11 cellular contexts compared by ENCODE assay signal in the genomic region with DNA sequence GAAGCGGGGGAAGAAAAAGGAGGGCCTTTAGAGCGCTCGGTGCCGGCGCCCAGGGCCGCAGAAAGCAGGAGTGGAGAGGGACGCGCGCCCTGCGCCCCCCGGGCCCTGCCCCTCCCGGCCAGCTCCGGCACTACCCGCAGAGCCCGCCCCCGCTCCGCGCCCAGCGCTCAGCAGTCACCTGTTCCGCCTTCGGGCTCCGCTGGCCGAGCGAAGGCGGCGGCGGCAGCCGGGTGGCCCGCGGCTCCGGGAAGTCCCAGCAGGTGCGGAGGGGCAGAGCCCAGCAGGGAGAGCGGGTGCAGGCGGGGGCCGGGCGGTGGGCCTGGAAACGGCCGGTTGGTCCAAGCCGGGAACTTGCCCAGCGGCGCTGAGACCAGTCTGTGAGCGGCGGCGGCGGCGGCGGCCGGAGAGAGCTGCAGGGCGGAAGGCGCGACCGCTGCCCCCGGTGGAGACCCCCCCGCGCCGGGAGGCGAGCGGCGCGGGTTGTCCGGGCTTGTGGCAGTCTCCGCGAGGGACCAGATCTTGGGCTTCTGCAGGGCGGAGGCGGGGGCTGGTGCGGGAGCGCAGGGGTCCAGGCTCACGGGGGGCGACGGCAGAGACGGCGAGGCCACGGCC. TPM values are rescaled to one million over a fixed set of nuclear protein-coding genes. Genes with fewer than 3 reads are reported as not detected.
A peak's percentile ranks its signal among the peaks of the same experiment; 100 is the strongest.
DNase-seq lines count a peak whose midpoint lies in the region; ATAC-seq, FAIRE-seq and TF ChIP-seq lines count a peak whose summit lies in the region.
"Had no signal": no experiment of that assay in that cellular context is flagged by ENCODE, and none has a peak within 500 bp of the region (broad histone marks: within the 10 kb centered on the region; RNA-seq: fewer than 3 reads in every experiment).

No MANE protein-coding gene starts in this region.

- H3K79me1 ChIP-seq in trophoblast cell (ENCODE audit: low read length) = no peaks in the 10 kb centered on the region

- no peak for TF ChIP-seq POLR2A in GM12891 (IDR thresholded peaks at IDR 0.05; ENCODE audit: low read depth, low read length)

- peaks cover 5% of the 10 kb centered on the region for H3K9me3 ChIP-seq in trophoblast cell (ENCODE audit: insufficient read depth, low read depth, low read length)

- no peak overlapping the region for H3K14ac ChIP-seq in trophoblast cell (ENCODE audit: low read length)

- peaks cover 11 to 20% of the 10 kb centered on the region in 2 experiments for H3K4me1 ChIP-seq in trophoblast cell (ENCODE audit: control insufficient read depth in 1 of 2, insufficient read depth in 2 of 2, low read length in 2 of 2)

- DNase-seq in ELF-1 (ENCODE audit: low read depth, low spot score) (peak; percentile 48), NCI-H69 (lab: John Stamatoyannopoulos, UW) (peak; percentile 46), fibroblast of the aortic adventitia (ENCODE audit: low read depth) (no peak), trophoblast cell (peak; percentile 24 to 47), medulla oblongata (ENCODE audit: extremely low spot score) (no peak), GM12891 (ENCODE audit: insufficient read length, low spot score) (no peak)
- DNase-seq: naive B cell, NCI-H446 had no signal

- TF ChIP-seq CTCF in fibroblast of the aortic adventitia (IDR thresholded peaks at IDR 0.05; ENCODE audit: insufficient read depth, low read length) = no peak

- peaks cover 92% of the 10 kb centered on the region for H3K27me3 ChIP-seq in trophoblast cell (ENCODE audit: insufficient read depth, low read length)

- H3K9ac ChIP-seq in trophoblast cell (ENCODE audit: low read length) = no peak overlapping the region

- H4K8ac ChIP-seq in trophoblast cell (ENCODE audit: low read depth, low read length) = no peak overlapping the region

- peak overlapping the region; percentile 76 for H3K4me3 ChIP-seq in fibroblast of the aortic adventitia (ENCODE audit: low read depth, low read length)
- peak overlapping the region; percentile 61 for H3K4me3 ChIP-seq in trophoblast cell (ENCODE audit: low read depth, low read length)

- FAIRE-seq in GM12891 (lab: Jason Lieb, UNC) = no peak

- no peaks in the 10 kb centered on the region for H3K36me3 ChIP-seq in trophoblast cell (ENCODE audit: control insufficient read depth in 1 of 2, insufficient read depth in 2 of 2, low read length in 2 of 2)

- no peak overlapping the region for H2BK5ac ChIP-seq in trophoblast cell (ENCODE audit: low read depth, low read length, poor library complexity)

- H3K18ac ChIP-seq in trophoblast cell (ENCODE audit: low read length) = no peak overlapping the region

- H4K12ac ChIP-seq in trophoblast cell (ENCODE audit: low read depth, low read length) = no peak overlapping the region

- no peak overlapping the region for H2BK12ac ChIP-seq in trophoblast cell (ENCODE audit: low read length)

- no peak overlapping the region for H2AK5ac ChIP-seq in trophoblast cell (ENCODE audit: low read length)

- H3K27ac ChIP-seq in trophoblast cell (ENCODE audit: low read depth, low read length) = no peak overlapping the region

- no peak overlapping the region for H3K4ac ChIP-seq in trophoblast cell (ENCODE audit: low read depth, low read length)

- WGBS in trophoblast cell (ENCODE audit: extremely low coverage, insufficient coverage, insufficient read length) = no CpG with 5 or more reads among the region's 73 CpGs

- H4K91ac ChIP-seq in trophoblast cell (ENCODE audit: low read depth, low read length) = no peak overlapping the region

- H2AFZ ChIP-seq in trophoblast cell (ENCODE audit: insufficient read depth, low read length, poor library complexity) = no peak overlapping the region

- H2BK120ac ChIP-seq in trophoblast cell (ENCODE audit: insufficient read depth, low read length, poor library complexity) = no peak overlapping the region

- H3K79me2 ChIP-seq in trophoblast cell (ENCODE audit: control insufficient read depth, insufficient read depth, low read length, poor library complexity) = no peaks in the 10 kb centered on the region

- H3K23ac ChIP-seq in trophoblast cell (ENCODE audit: low read length) = no peak overlapping the region

- ATAC-seq in HG03135 (IDR thresholded peaks at IDR 0.05; ENCODE audit: unreplicated experiment) (no peak), GM19035 (IDR thresholded peaks at IDR 0.05; ENCODE audit: unreplicated experiment) (no peak)
- ATAC-seq: activated T-helper 17 cell treated with anti-CD3 and anti-CD28 coated beads, Interleukin-2, amount 50 U/mL, for 72 hours had no signal

- peak overlapping the region; percentile 64 for H3K4me2 ChIP-seq in trophoblast cell (ENCODE audit: low read length)

TF ChIP-seq in GM12891, 5 proteins besides CTCF, POLR2A, EP300 and RAD21:
- TF ChIP-seq TAF1 (IDR thresholded peaks at IDR 0.05; ENCODE audit: low read depth, low read length) (no peak), POU2F2 (IDR thresholded peaks at IDR 0.05; ENCODE audit: low read depth, low read length) (no peak), SPI1 (IDR thresholded peaks at IDR 0.05; ENCODE audit: low read depth, low read length) (no peak), POLR2AphosphoS5 (IDR thresholded peaks at IDR 0.05; ENCODE audit: low read depth, low read length) (no peak), PAX5 (IDR thresholded peaks at IDR 0.05; ENCODE audit: insufficient read depth, low read length, severe bottlenecking) (no peak)
TF ChIP-seq in GM12891: peak in this region for 0.

RNA-seq across cellular contexts. Expression of a gene that starts 2.2 kb away (rescaled TPM):
- total RNA-seq in fibroblast of the aortic adventitia (ENCODE audit: low replicate concordance) = 0.09 and 1.8 TPM in 2 replicates
- 4.3 and 4.7 TPM in 2 replicates for polyA plus RNA-seq in trophoblast cell (2013)
- polyA plus RNA-seq in GM12891 (2012; ENCODE audit: low read depth, missing spikeins) = not detected
- total RNA-seq: activated T-helper 17 cell treated with anti-CD3 and anti-CD28 coated beads, Interleukin-2, amount 50 U/mL, for 72 hours had no signal

Comparison
In these comparisons a context has a peak if more than half of its experiments do, and no peak if none do; other contexts are left out.
1. DNase-seq: peak in ELF-1 (single experiment), NCI-H69 (single experiment) and trophoblast cell (2 of 2); none in fibroblast of the aortic adventitia (single experiment), medulla oblongata (single experiment) and GM12891 (single experiment).